23 cellular contexts compared by ENCODE assay signal in the genomic region with DNA sequence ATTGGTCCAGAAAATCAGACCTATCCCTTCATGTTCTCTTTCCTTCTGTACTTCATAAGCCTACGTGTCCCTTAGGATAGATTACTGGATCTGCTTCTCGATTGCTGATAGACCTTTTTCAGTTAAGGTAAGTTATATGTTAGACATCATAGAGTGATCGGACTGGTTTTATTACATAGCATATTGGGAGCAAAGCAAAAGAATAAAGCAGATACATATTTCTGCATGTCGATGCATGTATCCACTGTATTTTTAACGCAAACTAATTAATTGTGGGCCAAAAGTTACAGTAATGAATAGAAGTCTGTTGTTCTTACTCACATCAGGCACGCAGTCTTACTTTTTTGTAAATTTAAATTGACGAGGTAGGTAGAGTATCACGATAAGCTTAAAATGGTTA.
DNase-seq lines count a peak whose midpoint lies in the region; ATAC-seq, FAIRE-seq and TF ChIP-seq lines count a peak whose summit lies in the region.
"Had no signal": no experiment of that assay in that cellular context is flagged by ENCODE, and none has a peak within 500 bp of the region (broad histone marks: within the 10 kb centered on the region; RNA-seq: fewer than 3 reads in every experiment).

No MANE protein-coding gene starts in this region.

- H3K36me3 Mint-ChIP-seq in neural progenitor cell, result peaks cover 14% of the 10 kb centered on the region
- H3K36me3 Mint-ChIP-seq: CD8-positive, alpha-beta T cell had no signal

- H3K4me1 ChIP-seq in foreskin keratinocyte (peaks cover 9% of the 10 kb centered on the region), neural progenitor cell (peaks cover 47% of the 10 kb centered on the region)
- H3K4me1 ChIP-seq: A549, Caco-2 had no signal

- H3K4me3 ChIP-seq in epithelial cell of esophagus (ENCODE audit: low read length) (no peak overlapping the region), neural progenitor cell (no peak overlapping the region)
- H3K4me3 ChIP-seq: A549; BLaER1 treated with 17β-estradiol and CSF1 and Interleukin-3, amounts not matched to agents 10 nM and 100 nM had no signal

- peak overlapping the region; percentile 62 for H3K27ac Mint-ChIP-seq in neural progenitor cell
- H3K27ac Mint-ChIP-seq: B cell; CD4-positive, alpha-beta T cell; CD8-positive, alpha-beta T cell had no signal

- DNase-seq in GM12892 (ENCODE audit: insufficient read length), result no peak
- peak; percentile 60 for DNase-seq in epithelial cell of esophagus (ENCODE audit: low read depth)
- peak; percentile 37 to 70 for DNase-seq in foreskin keratinocyte
- no peak for DNase-seq in neural progenitor cell (ENCODE audit: low spot score)
- no peak for DNase-seq in NCI-H1048 (lab: John Stamatoyannopoulos, UW)
- no peak for DNase-seq in kidney glomerular epithelial cell (lab: John Stamatoyannopoulos, UW)
- DNase-seq: AML-193; Caco-2; Calu3; CD4-positive, alpha-beta T cell; CD8-positive, alpha-beta T cell; DMS79 treated with DMSO at 0.1 percent for 48 hours; GF-D8 had no signal

- H3K9me3 ChIP-seq in neural progenitor cell (ENCODE audit: low read depth), result no peaks in the 10 kb centered on the region
- H3K9me3 ChIP-seq: A549, Caco-2 had no signal

- no peaks in the 10 kb centered on the region for H3K36me3 ChIP-seq in neural progenitor cell
- H3K36me3 ChIP-seq: BLaER1 treated with 17β-estradiol and CSF1 and Interleukin-3, amounts not matched to agents 10 nM and 100 nM had no signal

- H3K9me3 Mint-ChIP-seq in neural progenitor cell, result no peaks in the 10 kb centered on the region
- H3K9me3 Mint-ChIP-seq: CD4-positive, alpha-beta T cell; CD8-positive, alpha-beta T cell had no signal

- H3K4me1 Mint-ChIP-seq in neural progenitor cell, result peaks cover 60% of the 10 kb centered on the region

- H3K27me3 Mint-ChIP-seq in neural progenitor cell (ENCODE audit: insufficient read depth, low read depth), result peaks cover 3% of the 10 kb centered on the region
- H3K27me3 Mint-ChIP-seq: B cell; CD4-positive, alpha-beta T cell had no signal

- H3K27ac ChIP-seq in foreskin keratinocyte (no peak overlapping the region), neural progenitor cell (no peak overlapping the region)
- H3K27ac ChIP-seq: 22Rv1; A549; BLaER1 treated with 17β-estradiol and CSF1 and Interleukin-3, amounts not matched to agents 10 nM and 100 nM; C4-2B had no signal

- H3F3A ChIP-seq in neural progenitor cell (ENCODE audit: low read depth), result peaks cover 8% of the 10 kb centered on the region

- TF ChIP-seq CTCF in epithelial cell of esophagus (IDR thresholded peaks at IDR 0.05; ENCODE audit: insufficient read depth, low read depth, low read length, missing control alignments) (no peak), foreskin keratinocyte (conservative IDR thresholded peaks at IDR 0.05) (no peak), neural progenitor cell (IDR thresholded peaks at IDR 0.05) (no peak)

- H3K27me3 ChIP-seq in foreskin keratinocyte, result no peaks in the 10 kb centered on the region
- no peaks in the 10 kb centered on the region for H3K27me3 ChIP-seq in neural progenitor cell
- H3K27me3 ChIP-seq: BLaER1 treated with 17β-estradiol and CSF1 and Interleukin-3, amounts not matched to agents 10 nM and 100 nM had no signal

- no peak for TF ChIP-seq POLR2A in GM12892 (IDR thresholded peaks at IDR 0.05; ENCODE audit: low read depth, low read length)

- no peak overlapping the region for H3K4me2 ChIP-seq in neural progenitor cell
- H3K4me2 ChIP-seq: A549; BLaER1 treated with 17β-estradiol and CSF1 and Interleukin-3, amounts not matched to agents 10 nM and 100 nM had no signal

- no peak overlapping the region for H3K9ac ChIP-seq in neural progenitor cell
- H3K9ac ChIP-seq: BLaER1 treated with 17β-estradiol and CSF1 and Interleukin-3, amounts not matched to agents 10 nM and 100 nM had no signal

- peak; percentile 39 for ATAC-seq in foreskin keratinocyte
- no peak for ATAC-seq in HG03108 (IDR thresholded peaks at IDR 0.05; ENCODE audit: unreplicated experiment)
- ATAC-seq: A549; CD8-positive, alpha-beta T cell had no signal

- H3K4me3 Mint-ChIP-seq in neural progenitor cell, result no peak overlapping the region
- H3K4me3 Mint-ChIP-seq: B cell; CD4-positive, alpha-beta T cell; CD8-positive, alpha-beta T cell had no signal

- no peaks in the 10 kb centered on the region for H4K20me1 ChIP-seq in neural progenitor cell (ENCODE audit: low read depth)
- H4K20me1 ChIP-seq: BLaER1 treated with 17β-estradiol and CSF1 and Interleukin-3, amounts not matched to agents 10 nM and 100 nM had no signal

- no peaks in the 10 kb centered on the region for H3K79me2 ChIP-seq in neural progenitor cell (ENCODE audit: low read depth)

- peak; percentile 24 for FAIRE-seq in GM12892 (lab: Jason Lieb, UNC)
- FAIRE-seq: A549, D721Med, G401.6, GM12891, GM18507 had no signal

- H2AFZ ChIP-seq in neural progenitor cell (replicated peaks), result no peak overlapping the region

Comparison
In these comparisons a context has a peak if more than half of its experiments do, and no peak if none do; other contexts are left out.
1. DNase-seq: peak in epithelial cell of esophagus (single experiment) and foreskin keratinocyte (2 of 2); none in GM12892 (single experiment), neural progenitor cell (single experiment), NCI-H1048 (single experiment) and kidney glomerular epithelial cell (single experiment).